Comparison of ENCODE assay signal across 1 cellular context in the genomic region with DNA sequence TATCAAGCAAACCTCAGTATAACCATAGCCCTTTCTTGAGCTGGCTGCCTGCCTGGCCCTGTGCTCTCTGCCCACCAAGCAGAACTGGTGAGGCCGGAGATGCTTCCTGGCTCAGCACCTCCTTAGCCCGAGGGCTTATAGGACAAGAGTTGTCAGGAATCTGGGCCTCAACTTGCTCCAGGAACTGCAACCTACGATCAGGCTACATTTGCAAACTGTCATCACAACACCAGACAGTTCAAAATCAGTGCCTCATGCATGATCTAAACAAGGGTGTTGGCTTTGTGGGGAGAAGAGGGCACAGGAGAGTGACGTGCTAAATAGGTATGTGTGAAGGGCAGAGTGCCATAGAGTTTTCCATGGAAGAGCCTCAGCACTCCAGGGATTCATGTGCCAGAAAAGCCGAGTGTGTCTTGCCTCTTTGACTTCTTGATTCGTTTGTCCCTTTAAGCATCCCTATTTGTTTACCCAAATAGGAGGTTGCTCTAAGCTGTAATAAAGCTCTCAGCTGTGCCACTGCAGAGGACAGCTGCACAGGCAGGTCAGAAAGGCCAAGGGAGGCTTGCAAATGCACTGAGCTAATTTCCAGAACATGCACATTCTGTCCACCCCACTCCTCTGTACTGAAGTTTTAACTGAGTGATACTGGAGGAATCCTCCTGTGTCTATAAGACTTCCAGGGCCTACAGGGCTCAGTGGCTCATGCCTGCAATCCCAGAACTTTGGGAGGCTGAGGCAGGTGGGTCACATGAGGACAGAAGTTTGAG.
TF ChIP-seq lines count a peak whose summit lies in the region.

No MANE protein-coding gene starts in this region.

TF ChIP-seq in IMR-90, 13 proteins besides CTCF, POLR2A, EP300 and RAD21 (continued from another document):
- no peak for TF ChIP-seq USF2 (IDR thresholded peaks at IDR 0.05; ENCODE audit: low read depth, low read length)
- TF ChIP-seq MAZ (IDR thresholded peaks at IDR 0.05; ENCODE audit: borderline replicate concordance, low read depth, low read length) = no peak
- no peak for TF ChIP-seq FOS (IDR thresholded peaks at IDR 0.05; ENCODE audit: low read depth, low read length)
- no peak for TF ChIP-seq MAFK (IDR thresholded peaks at IDR 0.05; ENCODE audit: low read depth, low read length)
- TF ChIP-seq, protein P1, sequence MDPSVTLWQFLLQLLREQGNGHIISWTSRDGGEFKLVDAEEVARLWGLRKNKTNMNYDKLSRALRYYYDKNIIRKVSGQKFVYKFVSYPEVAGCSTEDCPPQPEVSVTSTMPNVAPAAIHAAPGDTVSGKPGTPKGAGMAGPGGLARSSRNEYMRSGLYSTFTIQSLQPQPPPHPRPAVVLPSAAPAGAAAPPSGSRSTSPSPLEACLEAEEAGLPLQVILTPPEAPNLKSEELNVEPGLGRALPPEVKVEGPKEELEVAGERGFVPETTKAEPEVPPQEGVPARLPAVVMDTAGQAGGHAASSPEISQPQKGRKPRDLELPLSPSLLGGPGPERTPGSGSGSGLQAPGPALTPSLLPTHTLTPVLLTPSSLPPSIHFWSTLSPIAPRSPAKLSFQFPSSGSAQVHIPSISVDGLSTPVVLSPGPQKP (IDR thresholded peaks at IDR 0.05; ENCODE audit: borderline replicate concordance, low read depth, low read length) = no peak
